ENCODE assay signal across 31 cellular contexts in the genomic region with DNA sequence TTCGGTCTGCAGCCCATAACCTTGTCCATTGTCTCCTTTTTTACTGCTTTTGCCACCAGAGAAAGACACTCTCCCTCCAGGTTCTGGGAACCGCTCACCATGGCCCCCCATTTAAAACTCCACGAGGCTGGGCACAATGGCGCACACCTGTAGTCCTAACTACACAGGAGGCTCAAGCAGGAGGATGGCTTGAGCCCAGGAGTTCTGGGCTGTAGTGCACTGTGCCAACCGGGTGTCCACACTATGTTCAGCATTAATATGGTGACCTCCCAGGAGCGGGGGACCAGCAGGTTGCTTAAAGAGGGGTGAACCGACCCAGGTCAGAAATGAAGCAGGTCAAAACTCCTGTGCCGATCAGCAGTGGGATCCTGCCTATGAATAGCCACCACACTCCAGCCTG.
"Had no signal": no experiment of that assay in that cellular context is flagged by ENCODE, and none has a peak within 500 bp of the region (broad histone marks: within the 10 kb centered on the region; RNA-seq: fewer than 3 reads in every experiment).

No MANE protein-coding gene starts in this region.

- ATAC-seq: activated CD8-positive, alpha-beta T cell treated with anti-CD3 and anti-CD28 coated beads for 36 hours; activated naive CD4-positive, alpha-beta T cell treated with anti-CD3 and anti-CD28 coated beads, Interleukin-2, amount 50 U/mL, for 72 hours; activated T-cell treated with anti-CD3 and anti-CD28 coated beads, Interleukin-2, amount 50 U/mL, for 4 hours; activated T-cell treated with anti-CD3 and anti-CD28 coated beads, Interleukin-2, amount 50 U/mL, for 72 hours; activated T-helper 17 cell treated with anti-CD3 and anti-CD28 coated beads, Interleukin-2, amount 50 U/mL, for 72 hours; body of pancreas had no signal

- H3K4me3 ChIP-seq: adrenal gland, body of pancreas, breast epithelium had no signal

- H3K27me3 ChIP-seq: adrenal gland, body of pancreas, brain microvascular endothelial cell, breast epithelium had no signal

- H3K27ac ChIP-seq: adrenal gland, body of pancreas, brain microvascular endothelial cell, breast epithelium, VCaP had no signal

- H3K9me3 ChIP-seq: adrenal gland, body of pancreas, breast epithelium had no signal

- DNase-seq: activated B cell treated with CpG ODN at 0.5 μM for 24 hours; activated CD4-positive, alpha-beta memory T cell treated with anti-CD3 and anti-CD28 coated beads for 36 hours; activated CD4-positive, alpha-beta T cell treated with anti-CD3 and anti-CD28 coated beads for 4 hours; activated CD4-positive, alpha-beta T cell treated with anti-CD3 and anti-CD28 coated beads, Interleukin-2, amount 10 ng/mL, durations not matched to agents 24 days and 14 days; activated CD4-positive, alpha-beta T cell treated with anti-CD3 and anti-CD28 coated beads, Interleukin-2, amount 50 U/mL, for 1 hour; activated CD4-positive, alpha-beta T cell treated with anti-CD3 and anti-CD28 coated beads, Interleukin-2, amount 50 U/mL, for 4 hours; activated CD4-positive, CD25-positive, alpha-beta regulatory T cell treated with anti-CD3 and anti-CD28 coated beads, Interleukin-2, amount 50 U/mL, for 72 hours; activated CD8-positive, alpha-beta memory T cell treated with anti-CD3 and anti-CD28 coated beads, Interleukin-2, amount 50 U/mL, for 4 hours; activated CD8-positive, alpha-beta T cell treated with anti-CD3 and anti-CD28 coated beads for 36 hours; activated effector memory CD4-positive, alpha-beta T cell treated with anti-CD3 and anti-CD28 coated beads, Interleukin-2, amount 50 U/mL, for 16 hours; activated gamma-delta T cell treated with Interleukin-2 at 50 U/mL for 16 hours; activated naive CD4-positive, alpha-beta T cell; activated naive CD4-positive, alpha-beta T cell treated with anti-CD3 and anti-CD28 coated beads for 36 hours; activated naive CD8-positive, alpha-beta T cell treated with anti-CD3 and anti-CD28 coated beads for 36 hours; activated T-cell treated with anti-CD3 and anti-CD28 coated beads for 4 hours; activated T-cell treated with anti-CD3 and anti-CD28 coated beads, Interleukin-2, amount 50 U/mL, for 1 hour; activated T-cell treated with anti-CD3 and anti-CD28 coated beads, Interleukin-2, amount 50 U/mL, for 4 hours; activated T-cell treated with anti-CD3 and anti-CD28 coated beads, Interleukin-2, amount 50 U/mL, for 72 hours; adrenal gland; amniotic stem cell; body of pancreas; brain microvascular endothelial cell; central memory CD4-positive, alpha-beta T cell; SW 1271; T-helper 1 cell; T-helper 2 cell; T-helper 9 cell had no signal

- H3K4me1 ChIP-seq: adrenal gland, breast epithelium had no signal

- H3K36me3 ChIP-seq: adrenal gland, brain microvascular endothelial cell, breast epithelium had no signal
